ENCODE assay signal across 24 cellular contexts in the genomic region with DNA sequence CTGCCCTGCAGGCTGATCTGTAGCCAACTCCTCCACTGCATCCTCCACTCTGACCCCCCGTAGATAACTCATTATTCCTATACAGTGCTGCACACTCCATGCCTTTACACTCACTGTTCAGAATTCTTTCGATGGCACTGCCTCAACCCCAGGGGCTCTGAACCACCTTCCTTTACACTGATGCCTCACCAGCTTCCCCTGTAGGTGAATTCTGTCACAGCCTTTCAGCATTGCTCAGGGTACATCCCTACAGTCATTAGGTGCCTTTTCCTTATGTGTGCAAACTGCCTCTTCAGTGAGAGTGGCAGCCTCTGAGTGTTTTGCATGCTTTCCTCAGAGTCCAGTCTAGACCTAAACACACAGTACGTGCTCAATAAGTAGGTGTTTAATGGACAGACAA.
"Had no signal": no experiment of that assay in that cellular context is flagged by ENCODE, and none has a peak within 500 bp of the region (broad histone marks: within the 10 kb centered on the region; RNA-seq: fewer than 3 reads in every experiment).

No MANE protein-coding gene starts in this region.

- H3K27me3 ChIP-seq: ovary, right atrium auricular region, right lobe of liver, stomach, testis, thyroid gland, transverse colon, upper lobe of left lung had no signal

- H3K27ac ChIP-seq: left ventricle myocardium inferior, ovary, right atrium auricular region, right lobe of liver, stomach, testis, thyroid gland, transverse colon, upper lobe of left lung had no signal

- H3K4me2 ChIP-seq: smooth muscle cell had no signal

- H3K4me1 Mint-ChIP-seq: mesothelial cell of epicardium; naive B cell; stimulated activated naive B cell treated with anti-CD40 and anti-IgM and Interleukin-4, amounts not matched to agents 10 μg/mL and 1 μg/mL and 100 μg/mL, for 72 hours had no signal

- ATAC-seq: natural killer cell treated with Interleukin-12 subunit alpha and Interleukin-12 subunit beta and Interleukin-15 and Interleukin-18, amount 100 ng/mL, for 72 hours; right lobe of liver; stimulated activated naive B cell treated with anti-CD40 and anti-IgM and Interleukin-4, amounts not matched to agents 10 μg/mL and 1 μg/mL and 100 μg/mL, for 72 hours; stimulated activated naive CD8-positive, alpha-beta T cell treated with anti-CD3 and anti-CD28 coated beads, Interleukin-15, Interleukin-2, amounts not matched to agents 100 U/mL and 50 U/mL, for 24 hours had no signal

- H3K27ac Mint-ChIP-seq: mesothelial cell of epicardium; natural killer cell treated with Interleukin-12 subunit alpha and Interleukin-12 subunit beta and Interleukin-15 and Interleukin-18, amount 100 ng/mL, for 72 hours; progenitor cell of endocrine pancreas; stimulated activated naive B cell treated with anti-CD40 and anti-IgM and Interleukin-4, amounts not matched to agents 10 μg/mL and 1 μg/mL and 100 μg/mL, for 72 hours had no signal

- H3K9me3 Mint-ChIP-seq: mesothelial cell of epicardium had no signal

- H3K9me3 ChIP-seq: left ventricle myocardium inferior, ovary, right atrium auricular region, right lobe of liver, stomach, testis, thyroid gland, transverse colon, upper lobe of left lung had no signal

- H3K27me3 Mint-ChIP-seq: natural killer cell treated with Interleukin-12 subunit alpha and Interleukin-12 subunit beta and Interleukin-15 and Interleukin-18, amount 100 ng/mL, for 72 hours; progenitor cell of endocrine pancreas; stimulated activated naive B cell treated with anti-CD40 and anti-IgM and Interleukin-4, amounts not matched to agents 10 μg/mL and 1 μg/mL and 100 μg/mL, for 72 hours had no signal

- H3K4me1 ChIP-seq: left ventricle myocardium inferior, right atrium auricular region, right lobe of liver, stomach, testis, thyroid gland, transverse colon, upper lobe of left lung had no signal

- H3K4me3 ChIP-seq: left ventricle myocardium inferior, lung, ovary, right atrium auricular region, right lobe of liver, smooth muscle cell, stomach, testis, thyroid gland, transverse colon, upper lobe of left lung had no signal

- H3K4me3 Mint-ChIP-seq: mesothelial cell of epicardium; naive B cell; natural killer cell treated with Interleukin-12 subunit alpha and Interleukin-12 subunit beta and Interleukin-15 and Interleukin-18, amount 100 ng/mL, for 72 hours; stimulated activated naive B cell treated with anti-CD40 and anti-IgM and Interleukin-4, amounts not matched to agents 10 μg/mL and 1 μg/mL and 100 μg/mL, for 72 hours had no signal

- H3K36me3 ChIP-seq: left ventricle myocardium inferior, ovary, right atrium auricular region, right lobe of liver, stomach, thyroid gland, transverse colon, upper lobe of left lung had no signal

- DNase-seq: hypothalamus; islet precursor cell; left ventricle myocardium inferior; mesendoderm; naive B cell; ovary; right lobe of liver; stimulated activated CD4-positive, alpha-beta T cell treated with anti-CD3 and anti-CD28 coated beads, Interleukin-12 subunit alpha, Interleukin-12 subunit beta, amount 100 ng/mL, for 4 hours; stimulated activated CD4-positive, alpha-beta T cell treated with anti-CD3 and anti-CD28 coated beads, Interleukin-15, amount 100 ng/mL, for 24 hours; stimulated activated CD4-positive, alpha-beta T cell treated with anti-CD3 and anti-CD28 coated beads, Interleukin-2, amount 100 ng/mL, for 24 hours; stimulated activated CD4-positive, alpha-beta T cell treated with anti-CD3 and anti-CD28 coated beads, Interleukin-4, amount 100 ng/mL, for 1 hour; stimulated activated naive B cell treated with anti-CD40 and anti-IgM and Interleukin-4, amounts not matched to agents 10 μg/mL and 1 μg/mL and 100 μg/mL, for 72 hours; stimulated activated naive CD8-positive, alpha-beta T cell treated with anti-CD3 and anti-CD28 coated beads, Interleukin-15, Interleukin-2, amounts not matched to agents 100 U/mL and 50 U/mL, for 24 hours; stomach; testis; thyroid gland; transverse colon; upper lobe of left lung had no signal

- H3K36me3 Mint-ChIP-seq: mesothelial cell of epicardium; naive B cell; natural killer cell treated with Interleukin-12 subunit alpha and Interleukin-12 subunit beta and Interleukin-15 and Interleukin-18, amount 100 ng/mL, for 72 hours; stimulated activated naive B cell treated with anti-CD40 and anti-IgM and Interleukin-4, amounts not matched to agents 10 μg/mL and 1 μg/mL and 100 μg/mL, for 72 hours had no signal
